Comparison of ENCODE assay signal across 32 cellular contexts in the genomic region with DNA sequence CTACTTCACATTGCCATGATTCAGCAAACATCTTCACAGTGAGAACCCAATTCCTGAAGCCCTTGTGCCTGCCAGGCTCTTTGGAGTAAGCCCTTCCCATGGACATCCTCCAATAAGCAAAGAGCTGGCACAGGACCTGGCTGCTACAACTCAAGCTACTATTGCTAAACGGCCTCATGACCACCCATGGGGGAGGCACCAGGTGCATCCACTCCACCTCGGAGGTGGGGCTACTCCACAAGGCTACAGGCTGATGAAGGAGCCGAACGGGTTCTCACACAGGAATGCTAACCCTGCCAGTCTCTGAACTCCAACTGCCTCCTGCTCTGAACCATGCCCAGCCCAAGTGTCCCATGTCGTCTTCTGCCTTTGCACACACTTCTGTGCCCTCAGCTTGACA. TPM values are rescaled to one million over a fixed set of nuclear protein-coding genes. Genes with fewer than 3 reads are reported as not detected.
A peak's percentile ranks its signal among the peaks of the same experiment; 100 is the strongest.
DNase-seq lines count a peak whose midpoint lies in the region; ATAC-seq and TF ChIP-seq lines count a peak whose summit lies in the region.
"Had no signal": no experiment of that assay in that cellular context is flagged by ENCODE, and none has a peak within 500 bp of the region (broad histone marks: within the 10 kb centered on the region; RNA-seq: fewer than 3 reads in every experiment).

No MANE protein-coding gene starts in this region.

- no peak overlapping the region for H4K91ac ChIP-seq in trophoblast cell (ENCODE audit: low read depth, low read length)

- no peak overlapping the region for H4K8ac ChIP-seq in trophoblast cell (ENCODE audit: low read depth, low read length)

- no peak overlapping the region for H2AK5ac ChIP-seq in trophoblast cell (ENCODE audit: low read length)

- TF ChIP-seq EP300 in Ishikawa (IDR thresholded peaks at IDR 0.05; ENCODE audit: borderline replicate concordance) = no peak

- no peak overlapping the region for H3K4ac ChIP-seq in trophoblast cell (ENCODE audit: low read depth, low read length)

- no peak overlapping the region for H3K14ac ChIP-seq in trophoblast cell (ENCODE audit: low read length)

- no TSS peak for BruUV-seq in PC-9 (replicated peaks; lab: Mats Ljungman, UMichigan)

- WGBS in trophoblast cell (ENCODE audit: extremely low coverage, insufficient coverage, insufficient read length) = no CpG with 5 or more reads among the region's 5 CpGs

- ATAC-seq in GM18868 (IDR thresholded peaks at IDR 0.05; ENCODE audit: unreplicated experiment) = no peak
- ATAC-seq: body of pancreas; effector memory CD8-positive, alpha-beta T cell; naive thymus-derived CD4-positive, alpha-beta T cell; PC-3; Right ventricle myocardium inferior; sciatic nerve; T-helper 17 cell had no signal

- H2BK120ac ChIP-seq in trophoblast cell (ENCODE audit: insufficient read depth, low read length, poor library complexity) = no peak overlapping the region

- H3K79me2 ChIP-seq in PC-9 (ENCODE audit: low read depth) (peaks cover 16% of the 10 kb centered on the region; the same call in 1 of the 2 replicates), trophoblast cell (ENCODE audit: control insufficient read depth, insufficient read depth, low read length, poor library complexity) (no peaks in the 10 kb centered on the region)

- H3K36me3 ChIP-seq in PC-9 (ENCODE audit: low read depth) = peaks cover 45% of the 10 kb centered on the region
- H3K36me3 ChIP-seq in trophoblast cell (ENCODE audit: control insufficient read depth in 1 of 2, insufficient read depth in 2 of 2, low read length in 2 of 2) = peaks cover 56 to 67% of the 10 kb centered on the region in 2 experiments

- no peak overlapping the region for H2BK12ac ChIP-seq in trophoblast cell (ENCODE audit: low read length)

- TF ChIP-seq RAD21 in Ishikawa (IDR thresholded peaks at IDR 0.05; ENCODE audit: low read depth) = no peak

- H4K20me1 ChIP-seq in PC-9 (ENCODE audit: insufficient read depth) = 0 out of 2 replicates have a peak, but pooled peaks cover 21% of the 10 kb centered on the region

- peak; percentile 6 for DNase-seq in EH (ENCODE audit: low read depth)
- peak; percentile 9 to 32 for DNase-seq in PC-9
- peak; percentile 53 to 55 for DNase-seq in trophoblast cell
- DNase-seq in DMS 273 (lab: John Stamatoyannopoulos, UW; ENCODE audit: unreplicated experiment) = no peak
- DNase-seq in NCI-H128 (lab: John Stamatoyannopoulos, UW; ENCODE audit: unreplicated experiment) = no peak
- no peak for DNase-seq in hypothalamus (lab: John Stamatoyannopoulos, UW)
- DNase-seq: activated CD4-positive, alpha-beta T cell treated with anti-CD3 and anti-CD28 coated beads, Interleukin-2, amount 50 U/mL, for 4 hours; activated naive CD4-positive, alpha-beta T cell treated with anti-CD3 and anti-CD28 coated beads for 36 hours; body of pancreas; DMS53; effector memory CD8-positive, alpha-beta T cell; erythroblast; Karpas-422; midbrain; naive thymus-derived CD4-positive, alpha-beta T cell; NCI-H1417 treated with DMSO at 0.1 percent for 48 hours; NCI-H2081 treated with DMSO at 0.1 percent for 48 hours; NCI-H526; SK-N-SH; stimulated activated CD4-positive, alpha-beta T cell treated with anti-CD3 and anti-CD28 coated beads, Interleukin-4, amount 100 ng/mL, for 4 hours; T-helper 17 cell had no signal

- H3K27ac ChIP-seq in PC-9 (no peak overlapping the region), trophoblast cell (ENCODE audit: low read depth, low read length) (no peak overlapping the region)
- H3K27ac ChIP-seq: BLaER1, body of pancreas, neutrophil, prostate gland had no signal

- H3K4me1 ChIP-seq in PC-9 (replicated peaks; ENCODE audit: insufficient read depth) = no peaks in the 10 kb centered on the region
- no peaks in the 10 kb centered on the region for H3K4me1 ChIP-seq in trophoblast cell (ENCODE audit: control insufficient read depth in 1 of 2, insufficient read depth in 2 of 2, low read length in 2 of 2)
- H3K4me1 ChIP-seq: BLaER1, body of pancreas, prostate gland had no signal

- H2AFZ ChIP-seq in PC-9 (no peak overlapping the region), trophoblast cell (ENCODE audit: insufficient read depth, low read length, poor library complexity) (no peak overlapping the region)

- H3K27me3 ChIP-seq in PC-9 (ENCODE audit: insufficient read depth, low read depth) = no peaks in the 10 kb centered on the region
- no peaks in the 10 kb centered on the region for H3K27me3 ChIP-seq in trophoblast cell (ENCODE audit: insufficient read depth, low read length)
- H3K27me3 ChIP-seq: BLaER1, body of pancreas, neutrophil had no signal

- H3K4me2 ChIP-seq in PC-9 (no peak overlapping the region), trophoblast cell (ENCODE audit: low read length) (no peak overlapping the region)
- H3K4me2 ChIP-seq: BLaER1, SK-N-SH had no signal

- intact Hi-C loops in PC-9 (cut with micrococcal nuclease; ENCODE audit: unreplicated experiment) = no loop called here

- H3K9ac ChIP-seq in trophoblast cell (ENCODE audit: low read length) = no peak overlapping the region
- H3K9ac ChIP-seq: BLaER1, SK-N-SH had no signal

- H3K4me3 ChIP-seq in PC-9 (no peak overlapping the region), trophoblast cell (ENCODE audit: low read depth, low read length) (no peak overlapping the region)
- H3K4me3 ChIP-seq: BLaER1, body of pancreas, prostate gland had no signal

- no peak overlapping the region for H3K18ac ChIP-seq in trophoblast cell (ENCODE audit: low read length)

- TF ChIP-seq CTCF in PC-9 (conservative IDR thresholded peaks at IDR 0.05) = no peak

- peaks cover 19% of the 10 kb centered on the region for H3F3A ChIP-seq in PC-9 (ENCODE audit: insufficient read depth, low read depth)

- POLR2A ChIA-PET in PC-9 (lab: Charles Lee; ENCODE audit: unreplicated experiment) = interaction anchor here (0.6 kb wide), 1 partner anchor 216 kb away, joined by 7 read pairs; no protein-coding TSS in a partner anchor

- H2BK5ac ChIP-seq in trophoblast cell (ENCODE audit: low read depth, low read length, poor library complexity) = no peak overlapping the region

- CTCF ChIA-PET in PC-9 (lab: Charles Lee) = no interaction called here

- H3K9me2 ChIP-seq in PC-9 (ENCODE audit: insufficient read depth) = no peaks in the 10 kb centered on the region
- H3K9me2 ChIP-seq: SK-N-SH had no signal

- H3K9me3 ChIP-seq in PC-9 (ENCODE audit: insufficient read depth, low read depth) (no peaks in the 10 kb centered on the region), trophoblast cell (ENCODE audit: insufficient read depth, low read depth, low read length) (peaks cover 2% of the 10 kb centered on the region)
- H3K9me3 ChIP-seq: BLaER1, body of pancreas, neutrophil, prostate gland, SK-N-SH had no signal

- no peaks in the 10 kb centered on the region for H3K79me1 ChIP-seq in trophoblast cell (ENCODE audit: low read length)

- H3K23ac ChIP-seq in trophoblast cell (ENCODE audit: low read length) = no peak overlapping the region

- no peak overlapping the region for H4K12ac ChIP-seq in trophoblast cell (ENCODE audit: low read depth, low read length)

TF ChIP-seq in Ishikawa, 13 proteins besides CTCF, POLR2A, EP300 and RAD21:
- no peak for TF ChIP-seq YY1 (IDR thresholded peaks at IDR 0.05; ENCODE audit: low read depth)
- TF ChIP-seq, protein P1, sequence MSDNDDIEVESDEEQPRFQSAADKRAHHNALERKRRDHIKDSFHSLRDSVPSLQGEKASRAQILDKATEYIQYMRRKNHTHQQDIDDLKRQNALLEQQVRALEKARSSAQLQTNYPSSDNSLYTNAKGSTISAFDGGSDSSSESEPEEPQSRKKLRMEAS (IDR thresholded peaks at IDR 0.05) = 0 out of 2 replicates have a peak, but pooled peaks have one; percentile 9

RNA-seq across cellular contexts. Expression of a gene that starts 10.0 kb away (rescaled TPM):
- total RNA-seq in PC-9 (2021) = 85.5 and 121 TPM in 2 replicates
- 53.3 and 55.9 TPM in 2 replicates for polyA plus RNA-seq in trophoblast cell (2013)

RNA-seq across cellular contexts. Expression of a gene that starts 11.2 kb away (rescaled TPM):
- not detected in 2 replicates for total RNA-seq in PC-9 (2021)
- 1.6 and 1.8 TPM in 2 replicates for polyA plus RNA-seq in trophoblast cell (2013)
- total RNA-seq: naive thymus-derived CD4-positive, alpha-beta T cell; Right ventricle myocardium inferior; sciatic nerve; subcutaneous adipose tissue; T-helper 17 cell had no signal
- polyA plus RNA-seq: AG04450; naive thymus-derived CD4-positive, alpha-beta T cell had no signal

RNA-seq across cellular contexts. Expression of a gene that starts 33.0 kb away (rescaled TPM):
- total RNA-seq in PC-9 (2021) = 24.7 and 29.8 TPM in 2 replicates
- 9.5 and 9.8 TPM in 2 replicates for polyA plus RNA-seq in trophoblast cell (2013)

RNA-seq across cellular contexts. Expression of a gene that starts 37.8 kb away (rescaled TPM):
- 0.38 and 0.39 TPM in 2 replicates for total RNA-seq in PC-9 (2021)
- polyA plus RNA-seq in trophoblast cell (2013) = 0.01 and 0.03 TPM in 2 replicates
- total RNA-seq: H4, PC-3, Right ventricle myocardium inferior, subcutaneous adipose tissue had no signal
- polyA plus RNA-seq: AG04450; naive thymus-derived CD4-positive, alpha-beta T cell had no signal

RNA-seq across cellular contexts. Expression of a gene that starts 49.5 kb away (rescaled TPM):
- 13.6 TPM in 2 replicates for total RNA-seq in PC-9 (2021)
- 20.7 and 21.0 TPM in 2 replicates for polyA plus RNA-seq in trophoblast cell (2013)

Comparison
In these comparisons a context has a peak if more than half of its experiments do, and no peak if none do; other contexts are left out.
1. DNase-seq: peak in EH (single experiment), PC-9 (2 of 2) and trophoblast cell (2 of 2); none in DMS 273 (single experiment), NCI-H128 (single experiment) and hypothalamus (0 of 51).